15 cellular contexts compared by ENCODE assay signal in the genomic region with DNA sequence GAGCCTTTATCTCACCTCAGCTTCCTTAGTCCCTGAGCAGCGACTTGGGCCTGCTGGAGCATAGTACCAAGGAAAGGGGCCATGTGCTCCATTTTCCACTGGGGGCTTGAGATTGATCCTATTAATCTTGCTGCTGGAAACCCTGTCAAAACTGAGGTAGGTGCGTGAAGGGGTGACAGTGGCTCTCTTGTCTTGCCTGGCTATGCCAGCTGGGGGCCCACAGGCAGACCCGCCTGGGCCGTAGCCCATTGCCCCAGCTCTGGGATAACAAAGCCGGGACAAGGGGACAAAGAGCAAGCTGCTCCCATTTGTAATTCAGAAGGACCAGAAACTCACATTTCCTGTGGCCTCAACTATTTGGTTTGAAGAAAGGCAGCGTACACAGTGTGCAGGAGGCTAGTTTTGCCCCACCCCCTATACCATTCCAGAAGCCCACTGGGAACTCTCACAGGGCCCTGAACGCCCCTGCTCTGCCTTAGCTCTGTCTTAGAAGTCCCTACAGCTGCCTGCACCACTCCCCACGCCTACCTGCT. TPM values are rescaled to one million over a fixed set of nuclear protein-coding genes. Genes with fewer than 3 reads are reported as not detected.
DNase-seq lines count a peak whose midpoint lies in the region; ATAC-seq and TF ChIP-seq lines count a peak whose summit lies in the region.
"Had no signal": no experiment of that assay in that cellular context is flagged by ENCODE, and none has a peak within 500 bp of the region (broad histone marks: within the 10 kb centered on the region; RNA-seq: fewer than 3 reads in every experiment).

No MANE protein-coding gene starts in this region.

- POLR2A ChIA-PET in HEK293 (lab: Yijun Ruan, JAX) (interaction anchor here (0.5 to 3.3 kb wide), 6 partner anchors 10 to 297 kb away, joined by 3 to 15 read pairs (median 4); a partner anchor contains a TSS), T-cell (lab: Charles Lee) (no interaction called here)

- H3K9me3 ChIP-seq in HEK293 (ENCODE audit: control insufficient read depth, insufficient read depth, low read depth, low read length) = no peaks in the 10 kb centered on the region
- no peaks in the 10 kb centered on the region for H3K9me3 ChIP-seq in esophagus squamous epithelium
- H3K9me3 ChIP-seq: neutrophil, SJSA1, transverse colon had no signal

- peaks cover 32% of the 10 kb centered on the region for H3K36me3 Mint-ChIP-seq in T-cell

- peaks cover 0 to under 1% of the 10 kb centered on the region in 2 donors for H3K27me3 Mint-ChIP-seq in T-cell

- TF ChIP-seq CTCF in HEK293 (tag by site-specific recombination; IDR thresholded peaks at IDR 0.05) (no peak; the same call in 1 of the 2 replicates), esophagus squamous epithelium (IDR thresholded peaks at IDR 0.05) (no peak)

- H3K4me1 Mint-ChIP-seq in T-cell = peaks cover 27 to 38% (median 32%) of the 10 kb centered on the region in 3 donors

- no peak overlapping the region for H3K4me3 Mint-ChIP-seq in T-cell
- H3K4me3 Mint-ChIP-seq: activated CD4-positive, alpha-beta T cell treated with anti-CD3 and anti-CD28 coated beads, Interleukin-2, amount 10 ng/mL, durations not matched to agents 7 days and 5 days; B cell had no signal

- peak overlapping the region; percentile 29 to 64 for H3K27ac Mint-ChIP-seq in T-cell
- H3K27ac Mint-ChIP-seq: activated CD4-positive, alpha-beta T cell treated with anti-CD3 and anti-CD28 coated beads, Interleukin-2, amount 10 ng/mL, durations not matched to agents 7 days and 5 days; B cell had no signal

- H3K4me3 ChIP-seq in HEK293 (ENCODE audit: low read depth, low read length) (no peak overlapping the region), esophagus squamous epithelium (no peak overlapping the region), skin epidermis (no peak overlapping the region)
- H3K4me3 ChIP-seq: SJSA1, transverse colon had no signal

- CTCF ChIA-PET in HEK293 (lab: Yijun Ruan, JAX) = interaction anchor here (0.6 to 2.9 kb wide), 23 partner anchors 8 to 760 kb away, joined by 3 to 30 read pairs (median 4); a partner anchor contains a TSS
- CTCF ChIA-PET in T-cell (lab: Charles Lee) = interaction anchor here (1.2 to 1.6 kb wide), 3 partner anchors 14 to 293 kb away, joined by 3 to 10 read pairs (median 7); no protein-coding TSS in a partner anchor

- no peak for ATAC-seq in T-cell (replicated peaks in 1 of 4)
- ATAC-seq in GM18907 (IDR thresholded peaks at IDR 0.05; ENCODE audit: unreplicated experiment) = no peak

- no peaks in the 10 kb centered on the region for H3K9me3 Mint-ChIP-seq in T-cell
- H3K9me3 Mint-ChIP-seq: activated CD4-positive, alpha-beta T cell treated with anti-CD3 and anti-CD28 coated beads, Interleukin-2, amount 10 ng/mL, durations not matched to agents 7 days and 5 days had no signal

- H3K27ac ChIP-seq in HEK293 (ENCODE audit: extremely low read depth, low read depth, low read length) (no peak overlapping the region), esophagus squamous epithelium (peak overlapping the region; percentile 83 to 91 (median 85)), skin epidermis (peak overlapping the region in 19 of 21 experiments; percentile 1 to 89 (median 75))
- H3K27ac ChIP-seq: neutrophil, SJSA1 had no signal

- no peak for TF ChIP-seq POLR2A in esophagus squamous epithelium (IDR thresholded peaks at IDR 0.05)

- no peaks in the 10 kb centered on the region for H3K4me1 ChIP-seq in HEK293 (ENCODE audit: control insufficient read depth, insufficient read depth, low read length)
- peaks cover 22 to 43% (median 30%) of the 10 kb centered on the region in 3 donors for H3K4me1 ChIP-seq in esophagus squamous epithelium
- H3K4me1 ChIP-seq: SJSA1 had no signal

- H3K36me3 ChIP-seq in HEK293 (ENCODE audit: control insufficient read depth in 2 of 2, insufficient read depth in 1 of 2, low read length in 2 of 2) (peaks cover 7 to 60% of the 10 kb centered on the region in 2 experiments; a peak in 2 of 3 replicates), esophagus squamous epithelium (peaks cover 35 to 53% (median 39%) of the 10 kb centered on the region in 3 donors)

- no peaks in the 10 kb centered on the region for H3K27me3 ChIP-seq in esophagus squamous epithelium
- H3K27me3 ChIP-seq: SJSA1 had no signal

- DNase-seq in T-cell (no peak), esophagus squamous epithelium (lab: John Stamatoyannopoulos, UW) (no peak), GM03348 (ENCODE audit: low spot score) (no peak)
- DNase-seq in stimulated activated CD4-positive, alpha-beta T cell treated with anti-CD3 and anti-CD28 coated beads, Interleukin-15, amount 100 ng/mL, for 24 hours = no peak
- no peak for DNase-seq in effector CD4-positive, alpha-beta T cell
- DNase-seq: activated T-cell treated with anti-CD3 and anti-CD28 coated beads for 4 hours, NCI-H446, transverse colon had no signal

- intact Hi-C loops in esophagus squamous epithelium (cut with DNase I) = no loop called here

- WGBS in esophagus squamous epithelium, 2 donors = 44 to 71% methylated on average over 4 to 7 of the region's 8 CpGs

TF ChIP-seq in HEK293, 187 proteins besides CTCF, POLR2A, EP300 and RAD21:
- TF ChIP-seq, protein P1, sequence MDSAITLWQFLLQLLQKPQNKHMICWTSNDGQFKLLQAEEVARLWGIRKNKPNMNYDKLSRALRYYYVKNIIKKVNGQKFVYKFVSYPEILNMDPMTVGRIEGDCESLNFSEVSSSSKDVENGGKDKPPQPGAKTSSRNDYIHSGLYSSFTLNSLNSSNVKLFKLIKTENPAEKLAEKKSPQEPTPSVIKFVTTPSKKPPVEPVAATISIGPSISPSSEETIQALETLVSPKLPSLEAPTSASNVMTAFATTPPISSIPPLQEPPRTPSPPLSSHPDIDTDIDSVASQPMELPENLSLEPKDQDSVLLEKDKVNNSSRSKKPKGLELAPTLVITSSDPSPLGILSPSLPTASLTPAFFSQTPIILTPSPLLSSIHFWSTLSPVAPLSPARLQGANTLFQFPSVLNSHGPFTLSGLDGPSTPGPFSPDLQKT (IDR thresholded peaks at IDR 0.05; ENCODE audit: borderline replicate concordance, low read depth, low read length) = no peak
- TF ChIP-seq ZNF510 (tag by site-specific recombination; IDR thresholded peaks at IDR 0.05; ENCODE audit: insufficient replicate concordance) = no peak
- TF ChIP-seq ZBTB48 (tag by site-specific recombination; IDR thresholded peaks at IDR 0.05) = no peak
- no peak for TF ChIP-seq ZNF157 (tag by site-specific recombination; IDR thresholded peaks at IDR 0.05)
- TF ChIP-seq, protein P2, sequence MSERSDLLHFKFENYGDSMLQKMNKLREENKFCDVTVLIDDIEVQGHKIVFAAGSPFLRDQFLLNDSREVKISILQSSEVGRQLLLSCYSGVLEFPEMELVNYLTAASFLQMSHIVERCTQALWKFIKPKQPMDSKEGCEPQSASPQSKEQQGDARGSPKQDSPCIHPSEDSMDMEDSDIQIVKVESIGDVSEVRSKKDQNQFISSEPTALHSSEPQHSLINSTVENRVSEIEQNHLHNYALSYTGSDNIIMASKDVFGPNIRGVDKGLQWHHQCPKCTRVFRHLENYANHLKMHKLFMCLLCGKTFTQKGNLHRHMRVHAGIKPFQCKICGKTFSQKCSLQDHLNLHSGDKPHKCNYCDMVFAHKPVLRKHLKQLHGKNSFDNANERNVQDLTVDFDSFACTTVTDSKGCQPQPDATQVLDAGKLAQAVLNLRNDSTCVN (tag by site-specific recombination; optimal IDR thresholded peaks at IDR 0.05) = peak; percentile 5
- TF ChIP-seq ZNF391 (tag by site-specific recombination; IDR thresholded peaks at IDR 0.05; ENCODE audit: borderline replicate concordance, low read depth) = 0 out of 2 replicates have a peak, but pooled peaks have one; percentile 14

RNA-seq across cellular contexts. Expression of a gene that starts 10.2 kb away (rescaled TPM):
- 1 to 10 TPM; 4.1 to 5.3 (median 4.7) TPM for total RNA-seq in T-cell
- total RNA-seq in esophagus squamous epithelium = 10 to 100 TPM; 23.4 to 57.2 (median 39.9) TPM

RNA-seq across cellular contexts. Expression of a gene that starts 25.4 kb away (rescaled TPM):
- total RNA-seq in T-cell (100 to 1,000 TPM; 106 to 192 (median 173) TPM), esophagus squamous epithelium (100 to 1,000 TPM in 3 of 4 donors, 10 to 100 TPM in 1; 85.8 to 150 (median 134) TPM)

RNA-seq across cellular contexts. Expression of a gene that starts 43.8 kb away (rescaled TPM):
- total RNA-seq in T-cell (1 to 10 TPM in 2 of 5 donors, under 1 TPM in 3; 0.35 to 1.6 (median 0.72) TPM), esophagus squamous epithelium (10 to 100 TPM in 1 of 4 donors, 1 to 10 TPM in 3; 2.3 to 13.1 (median 8.7) TPM)
- total RNA-seq: B cell had no signal
